Comparison of ENCODE assay signal across 7 cellular contexts in the genomic region with DNA sequence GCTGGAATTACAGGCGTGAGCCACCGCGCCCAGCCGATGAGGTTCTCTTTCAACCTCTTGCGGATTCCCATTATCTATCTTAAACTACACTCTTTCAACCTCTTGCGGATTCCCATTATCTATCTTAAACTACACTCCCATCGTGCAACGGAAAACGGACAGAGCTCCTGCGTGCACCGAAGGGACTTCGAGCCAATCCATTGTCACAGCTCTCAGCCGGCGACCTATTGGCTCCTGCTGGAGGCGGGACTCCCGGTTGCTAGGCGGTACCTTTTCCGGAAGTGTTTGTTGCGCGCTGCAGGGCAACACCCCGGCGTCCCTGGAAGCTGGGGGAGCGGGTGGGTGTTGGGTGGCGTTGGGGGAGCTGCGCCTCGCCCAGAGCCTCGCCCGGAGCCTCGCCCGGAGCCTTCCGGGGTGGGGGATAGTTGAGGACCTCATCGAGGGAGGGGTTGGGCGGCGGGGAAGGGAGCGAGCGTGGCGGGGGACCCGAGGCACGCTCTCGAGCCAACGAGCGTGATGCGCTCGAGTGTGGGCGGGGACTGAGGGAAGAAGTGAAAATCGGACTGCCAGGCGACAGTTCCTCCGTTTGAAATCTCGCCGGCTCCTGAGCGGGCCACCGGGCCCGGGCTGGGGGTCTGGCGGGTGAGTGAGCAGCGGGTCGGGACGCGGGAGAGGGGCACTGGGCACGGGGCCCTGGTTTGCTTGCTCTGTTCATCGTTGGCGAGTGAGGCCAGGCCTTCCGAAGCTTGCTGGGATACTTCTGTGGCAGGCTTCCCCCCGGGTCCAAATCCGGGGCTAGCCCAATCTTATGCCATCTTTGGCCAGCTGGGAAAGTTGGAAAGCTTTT.
DNase-seq lines count a peak whose midpoint lies in the region; ATAC-seq and TF ChIP-seq lines count a peak whose summit lies in the region.

Gene CEP164, plus strand, starts transcription at position 288 of the 847 bp plus-strand sequence. CDS start 10,733 bp downstream, outside the sequence.

- in situ Hi-C loops in astrocyte of the spinal cord (cut with HindIII; ENCODE audit: low sequenced_read_pairs) = no loop called here

- ATAC-seq in GM18508 (IDR thresholded peaks at IDR 0.05; ENCODE audit: insufficient read depth, unreplicated experiment) = peak; percentile 72
- peak; percentile 85 for ATAC-seq in HG03025 (IDR thresholded peaks at IDR 0.05; ENCODE audit: low FRiP score, unreplicated experiment)

- peak within 1 kb of the TSS; percentile 77 for H3K4me3 ChIP-seq in astrocyte of the spinal cord (ENCODE audit: low read depth, low read length)
- H3K4me3 ChIP-seq in retinal pigment epithelial cell (ENCODE audit: low read length) = peak within 1 kb of the TSS; percentile 84

- DNase-seq in NCI-H2081 (lab: John Stamatoyannopoulos, UW) (peak; percentile 97 to 99), T1000 (lab: John Stamatoyannopoulos, UW) (peak; percentile 89), astrocyte of the spinal cord (ENCODE audit: low read depth, low spot score) (peak; percentile 98), hypothalamus (lab: John Stamatoyannopoulos, UW) (peak; percentile 62 to 98 (median 92)), retinal pigment epithelial cell (ENCODE audit: low read depth) (peak; percentile 87)

- TF ChIP-seq CTCF in astrocyte of the spinal cord (IDR thresholded peaks at IDR 0.05; ENCODE audit: low read depth, low read length) = no peak
- TF ChIP-seq CTCF in retinal pigment epithelial cell (conservative IDR thresholded peaks at IDR 0.05; ENCODE audit: low read depth, low read length) = no peak

Comparison
In these comparisons a context has a peak if more than half of its experiments do, and no peak if none do; other contexts are left out.
1. Peak in every context shown above with its lines: DNase-seq, ATAC-seq and H3K4me3 ChIP-seq.